ENCODE assay signal across 9 cellular contexts in the genomic region with DNA sequence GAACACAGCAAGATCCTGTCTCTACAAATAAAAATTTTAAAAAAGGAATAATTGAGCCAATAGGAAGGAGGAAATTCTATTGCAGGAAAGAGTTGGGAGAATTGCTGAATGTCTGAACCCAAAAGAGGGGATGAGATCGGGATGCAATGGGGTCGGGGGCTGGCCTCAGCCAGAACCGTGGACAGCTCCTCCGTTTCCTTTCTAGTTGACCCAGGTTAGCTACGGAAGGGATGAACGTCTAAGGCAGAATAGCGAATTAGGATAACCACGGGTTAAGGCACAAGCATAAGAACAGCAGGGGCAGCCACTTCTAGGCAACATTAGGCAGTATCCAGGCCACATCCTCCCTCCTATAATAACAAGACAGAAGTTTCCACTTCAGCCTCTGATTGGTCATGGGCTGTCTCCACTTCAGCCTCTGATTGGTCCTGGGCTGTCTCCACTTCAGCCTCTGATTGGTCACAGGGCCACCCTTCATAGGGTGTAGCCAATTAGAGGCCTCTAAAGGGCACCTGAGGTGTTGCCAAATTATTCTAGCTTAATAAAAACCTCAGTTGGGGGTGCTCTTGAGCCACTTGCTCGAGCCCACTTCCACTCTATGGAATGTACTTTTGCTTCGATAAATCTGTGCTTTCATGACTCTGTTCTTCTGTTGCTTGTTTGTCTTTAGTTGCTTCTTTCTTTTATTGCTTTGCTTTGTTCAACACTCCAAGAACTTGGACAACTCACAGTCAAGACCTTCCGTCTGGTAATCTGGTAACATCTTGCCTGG. TPM values are rescaled to one million over a fixed set of nuclear protein-coding genes. Genes with fewer than 3 reads are reported as not detected.
DNase-seq lines count a peak whose midpoint lies in the region; ATAC-seq, FAIRE-seq and TF ChIP-seq lines count a peak whose summit lies in the region.
"Had no signal": no experiment of that assay in that cellular context is flagged by ENCODE, and none has a peak within 500 bp of the region (broad histone marks: within the 10 kb centered on the region; RNA-seq: fewer than 3 reads in every experiment).

No MANE protein-coding gene starts in this region.

- no peak overlapping the region for H3K14ac ChIP-seq in mesenchymal stem cell (ENCODE audit: low read length in 2 of 2)

- peaks cover 8% of the 10 kb centered on the region for H3K9me3 ChIP-seq in DOHH2 (ENCODE audit: control insufficient read depth, insufficient read depth, low read length)
- peaks cover 6% of the 10 kb centered on the region; the same call in 1 of the 2 replicates for H3K9me3 ChIP-seq in Loucy (ENCODE audit: insufficient read depth, low read depth, low read length)
- peaks cover 15% of the 10 kb centered on the region for H3K9me3 ChIP-seq in mesenchymal stem cell (ENCODE audit: control insufficient read depth, low read length)

- no peak overlapping the region for H3K9ac ChIP-seq in Loucy (ENCODE audit: low read depth, low read length, poor library complexity, severe bottlenecking)
- H3K9ac ChIP-seq in mesenchymal stem cell (ENCODE audit: low read length), result no peak overlapping the region

- H3K27me3 ChIP-seq in DOHH2 (ENCODE audit: control insufficient read depth, low read length) (peaks cover 13% of the 10 kb centered on the region), Loucy (ENCODE audit: insufficient read depth, low read length, poor library complexity, severe bottlenecking) (no peaks in the 10 kb centered on the region), mesenchymal stem cell (ENCODE audit: control insufficient read depth in 1 of 2, insufficient read depth in 1 of 2, low read length in 2 of 2) (peaks cover 4 to 6% of the 10 kb centered on the region in 2 experiments)
- H3K27me3 ChIP-seq: SJCRH30 had no signal

- DNase-seq in activated effector memory CD4-positive, alpha-beta T cell treated with Interleukin-2 at 50 U/mL for 16 hours, result peak; percentile 9
- no peak for DNase-seq in left lobe of liver (ENCODE audit: low spot score)
- no peak for DNase-seq in kidney glomerular epithelial cell (lab: John Stamatoyannopoulos, UW)
- no peak for DNase-seq in cerebellar nuclear complex (lab: John Stamatoyannopoulos, UW)
- no peak for DNase-seq in mesenchymal stem cell
- no peak for DNase-seq in GM12892 (ENCODE audit: insufficient read length)

- H3F3A ChIP-seq in DOHH2 (ENCODE audit: control insufficient read depth, insufficient read depth), result no peaks in the 10 kb centered on the region
- no peaks in the 10 kb centered on the region for H3F3A ChIP-seq in Loucy (ENCODE audit: low read depth)

- H3K4me2 ChIP-seq in DOHH2 (ENCODE audit: low read length) (no peak overlapping the region), Loucy (ENCODE audit: low read depth, low read length, poor library complexity, severe bottlenecking) (no peak overlapping the region), mesenchymal stem cell (ENCODE audit: low read length, poor library complexity, severe bottlenecking) (no peak overlapping the region)

- H3K23ac ChIP-seq in mesenchymal stem cell (ENCODE audit: low read length in 2 of 2), result no peak overlapping the region

- no peak overlapping the region for H4K8ac ChIP-seq in mesenchymal stem cell (ENCODE audit: low read length)

- no peak overlapping the region for H2BK15ac ChIP-seq in mesenchymal stem cell (ENCODE audit: low read depth, poor library complexity, severe bottlenecking)

- no peaks in the 10 kb centered on the region for H3K4me1 ChIP-seq in DOHH2 (ENCODE audit: control insufficient read depth, low read length)
- no peaks in the 10 kb centered on the region for H3K4me1 ChIP-seq in Loucy (ENCODE audit: insufficient read depth, low read length, poor library complexity, severe bottlenecking)
- H3K4me1 ChIP-seq in mesenchymal stem cell (ENCODE audit: control insufficient read depth, insufficient read depth, low read depth, low read length), result no peaks in the 10 kb centered on the region
- H3K4me1 ChIP-seq: SJCRH30 had no signal

- H3K79me1 ChIP-seq in mesenchymal stem cell (replicated peaks; ENCODE audit: low read length, poor library complexity, severe bottlenecking), result no peaks in the 10 kb centered on the region

- peak; percentile 21 for ATAC-seq in left lobe of liver

- no peaks in the 10 kb centered on the region for H3K36me3 ChIP-seq in DOHH2 (ENCODE audit: control insufficient read depth, low read length)
- no peaks in the 10 kb centered on the region for H3K36me3 ChIP-seq in Loucy (ENCODE audit: insufficient read depth, low read length)
- H3K36me3 ChIP-seq in mesenchymal stem cell (ENCODE audit: control insufficient read depth in 1 of 2, insufficient read depth in 2 of 2, low read depth in 1 of 2, low read length in 2 of 2), result no peaks in the 10 kb centered on the region
- H3K36me3 ChIP-seq: SJCRH30 had no signal

- no peak overlapping the region for H3K18ac ChIP-seq in mesenchymal stem cell (ENCODE audit: low read depth in 1 of 2, low read length in 2 of 2)

- H2BK120ac ChIP-seq in mesenchymal stem cell (ENCODE audit: low read depth, low read length), result no peak overlapping the region

- 74% methylated on average over 11 of the region's 11 CpGs for WGBS in mesenchymal stem cell

- TF ChIP-seq POLR2A in GM12892 (IDR thresholded peaks at IDR 0.05; ENCODE audit: low read depth, low read length), result no peak

- TF ChIP-seq CTCF in DOHH2 (IDR thresholded peaks at IDR 0.05; ENCODE audit: low read depth, low read length, poor library complexity, severe bottlenecking), result peak; percentile 30
- peak; percentile 50 for TF ChIP-seq CTCF in Loucy (conservative IDR thresholded peaks at IDR 0.05; ENCODE audit: low read length)

- H3K79me2 ChIP-seq in DOHH2 (ENCODE audit: control insufficient read depth, low read length), result no peaks in the 10 kb centered on the region
- no peaks in the 10 kb centered on the region for H3K79me2 ChIP-seq in Loucy (ENCODE audit: insufficient read depth, low read length)

- no peaks in the 10 kb centered on the region for H4K20me1 ChIP-seq in DOHH2 (ENCODE audit: control insufficient read depth, insufficient read depth, low read depth, low read length)
- H4K20me1 ChIP-seq in Loucy (ENCODE audit: insufficient read depth, low read length, poor library complexity, severe bottlenecking), result no peaks in the 10 kb centered on the region

- H2AK5ac ChIP-seq in mesenchymal stem cell (ENCODE audit: low read length, severe bottlenecking), result no peak overlapping the region

- H3K4ac ChIP-seq in mesenchymal stem cell (ENCODE audit: low read depth in 1 of 2, low read length in 2 of 2), result no peak overlapping the region

- H2BK5ac ChIP-seq in mesenchymal stem cell (ENCODE audit: low read depth, low read length, poor library complexity, severe bottlenecking), result no peak overlapping the region

- FAIRE-seq in GM12892 (lab: Jason Lieb, UNC), result no peak

- no peak overlapping the region for H4K91ac ChIP-seq in mesenchymal stem cell (ENCODE audit: low read length)

- no peaks in the 10 kb centered on the region for H3K9me2 ChIP-seq in DOHH2 (replicated peaks; ENCODE audit: control insufficient read depth, low read length)
- no peaks in the 10 kb centered on the region for H3K9me2 ChIP-seq in Loucy (replicated peaks; ENCODE audit: low read depth, low read length)

- H3K27ac ChIP-seq in DOHH2 (ENCODE audit: low read depth, low read length) (no peak overlapping the region), mesenchymal stem cell (ENCODE audit: low read length, poor library complexity, severe bottlenecking) (no peak overlapping the region)
- H3K27ac ChIP-seq: SJCRH30 had no signal

- H2AFZ ChIP-seq in Loucy (ENCODE audit: low read length) (no peak overlapping the region), mesenchymal stem cell (ENCODE audit: low read depth, low read length) (no peak overlapping the region)

- H3K4me3 ChIP-seq in DOHH2 (ENCODE audit: low read length) (no peak overlapping the region), Loucy (ENCODE audit: low read length, poor library complexity, severe bottlenecking) (no peak overlapping the region), mesenchymal stem cell (ENCODE audit: insufficient read depth in 1 of 2, low read depth in 1 of 2, low read length in 2 of 2) (no peak overlapping the region)
- H3K4me3 ChIP-seq: SJCRH30 had no signal

- H2BK12ac ChIP-seq in mesenchymal stem cell (ENCODE audit: low read length in 2 of 2), result no peak overlapping the region

RNA-seq across cellular contexts. Expression of gene TPM4, which starts 24.9 kb away (rescaled TPM):
- total RNA-seq in left lobe of liver, result 21.0 TPM
- polyA plus RNA-seq in mesenchymal stem cell (2013, experiment 1 of 2), result 881 TPM
- 886 TPM for polyA plus RNA-seq in mesenchymal stem cell (2013, experiment 2 of 2)
- polyA plus RNA-seq in GM12892 (2012; ENCODE audit: missing spikeins), result 494 TPM
